Comparison of ENCODE assay signal across 8 cellular contexts in the genomic region with DNA sequence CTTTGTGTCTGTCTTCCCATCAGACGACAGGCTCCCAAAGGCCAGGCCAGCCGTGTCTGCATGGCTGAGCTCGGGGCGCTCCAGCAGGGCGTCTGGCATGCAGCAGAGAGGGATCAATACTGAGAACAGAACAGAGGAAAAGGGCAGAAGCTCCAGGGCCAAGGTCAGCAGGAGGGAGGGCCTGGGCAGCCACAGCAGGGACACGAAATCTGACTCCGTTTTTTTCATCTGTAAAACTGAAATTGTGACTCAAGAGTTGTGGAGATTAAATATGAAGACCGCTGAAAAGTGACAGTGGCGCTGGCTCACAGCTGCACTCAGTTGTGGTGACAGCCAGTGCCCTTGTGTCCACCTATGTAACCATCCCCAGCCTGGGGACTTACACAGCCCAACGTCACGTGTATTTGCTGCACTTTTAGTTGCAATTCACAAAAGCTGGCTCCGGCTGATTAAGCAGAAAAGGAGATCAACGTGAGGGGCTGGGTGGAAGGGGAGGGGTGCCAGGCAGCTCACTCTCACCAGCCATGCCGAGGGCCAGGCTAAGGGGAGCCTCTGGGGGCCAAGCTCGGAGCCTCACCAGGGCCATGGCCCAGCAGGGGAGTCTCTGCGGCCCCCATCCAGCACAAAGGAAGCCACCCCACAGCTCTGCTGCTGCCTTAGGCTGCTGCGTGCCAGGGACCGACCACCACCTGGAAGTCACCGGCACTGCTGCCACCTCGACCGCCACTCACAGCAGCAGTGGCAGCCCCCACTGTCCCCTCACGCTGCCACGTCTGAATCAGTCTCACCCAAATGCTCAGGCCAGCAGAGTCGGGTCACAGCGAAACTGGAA.
A peak's percentile ranks its signal among the peaks of the same experiment; 100 is the strongest.
DNase-seq lines count a peak whose midpoint lies in the region; ATAC-seq, FAIRE-seq and TF ChIP-seq lines count a peak whose summit lies in the region.

No MANE protein-coding gene starts in this region.

- H3K9me3 ChIP-seq in HepG2 (ENCODE audit: low read length) = no peaks in the 10 kb centered on the region

- peaks cover 7% of the 10 kb centered on the region for H3K4me1 Mint-ChIP-seq in activated CD8-positive, alpha-beta T cell treated with anti-CD3 and anti-CD28 coated beads, Interleukin-2, amount 10 ng/mL, durations not matched to agents 7 days and 5 days (ENCODE audit: low read depth)

- TF ChIP-seq POLR2A in HepG2 (IDR thresholded peaks at IDR 0.05; ENCODE audit: insufficient read depth in 1 of 2, low read depth in 2 of 2, low read length in 2 of 2) = no peak

- H2AFZ ChIP-seq in HepG2 (ENCODE audit: low read length) = no peak overlapping the region

- POLR2A ChIA-PET in activated CD8-positive, alpha-beta T cell treated with anti-CD3 and anti-CD28 coated beads, Interleukin-2, amount 10 ng/mL, durations not matched to agents 7 days and 5 days (lab: Charles Lee) = no interaction called here
- POLR2A ChIA-PET in HepG2 (lab: Yijun Ruan, JAX) = interaction anchor here (1.0 to 1.1 kb wide), 2 partner anchors 10 to 75 kb away, joined by 3 read pairs; a partner anchor contains a TSS

- H3K9me3 Mint-ChIP-seq in activated CD8-positive, alpha-beta T cell treated with anti-CD3 and anti-CD28 coated beads, Interleukin-2, amount 10 ng/mL, durations not matched to agents 7 days and 5 days (ENCODE audit: insufficient read depth) = no peaks in the 10 kb centered on the region

- H4K20me1 ChIP-seq in HepG2 (ENCODE audit: insufficient read depth, low read length) = peaks cover 13% of the 10 kb centered on the region; the same call in 1 of the 2 replicates

- peaks cover 3% of the 10 kb centered on the region for H3K36me3 Mint-ChIP-seq in activated CD8-positive, alpha-beta T cell treated with anti-CD3 and anti-CD28 coated beads, Interleukin-2, amount 10 ng/mL, durations not matched to agents 7 days and 5 days (ENCODE audit: low read depth)

- no peaks in the 10 kb centered on the region for H3K27me3 ChIP-seq in HepG2 (ENCODE audit: control insufficient read depth in 1 of 2, insufficient read depth in 2 of 2, low read length in 2 of 2)

- no peaks in the 10 kb centered on the region for H3K27me3 Mint-ChIP-seq in activated CD8-positive, alpha-beta T cell treated with anti-CD3 and anti-CD28 coated beads, Interleukin-2, amount 10 ng/mL, durations not matched to agents 7 days and 5 days (ENCODE audit: low read depth)

- intact Hi-C loops in HepG2 (cut with micrococcal nuclease; ENCODE audit: unreplicated experiment) = loop anchor here (1.0 to 10.0 kb wide), 5 partner anchors 74 to 459 kb away; a partner anchor contains a TSS

- peaks cover 9 to 43% of the 10 kb centered on the region in 2 experiments; a peak in 4 of 5 replicates for H3K36me3 ChIP-seq in HepG2 (replicated peaks in 1 of 2; ENCODE audit: control insufficient read depth in 1 of 2, insufficient read depth in 2 of 2, low read length in 2 of 2)

- H3K79me2 ChIP-seq in HepG2 (ENCODE audit: insufficient read depth, low read length) = no peaks in the 10 kb centered on the region

- H3K4me2 ChIP-seq in HepG2 (ENCODE audit: low read depth, low read length) = peak overlapping the region; percentile 54

- BruUV-seq in HepG2 (replicated peaks; lab: Mats Ljungman, UMichigan) = no TSS peak

- peak; percentile 12 for ATAC-seq in GM19025 (IDR thresholded peaks at IDR 0.05; ENCODE audit: low read depth, unreplicated experiment)
- ATAC-seq in HG03097 (IDR thresholded peaks at IDR 0.05; ENCODE audit: low FRiP score, unreplicated experiment) = peak; percentile 12
- peak; percentile 41 for ATAC-seq in activated CD8-positive, alpha-beta T cell treated with anti-CD3 and anti-CD28 coated beads, Interleukin-2, amount 10 ng/mL, durations not matched to agents 7 days and 5 days
- ATAC-seq in HepG2 = peak; percentile 93

- WGBS in HepG2 (ENCODE audit: low lambda C conversion rate) = 65% methylated on average over 23 of the region's 25 CpGs

- H3K9ac ChIP-seq in HepG2 (ENCODE audit: insufficient read depth, low read depth, low read length) = peak overlapping the region; percentile 13; the same call in 1 of the 2 replicates

- TF ChIP-seq CTCF in HepG2 (CRISPR knock-in tag; IDR thresholded peaks at IDR 0.05) = 0 out of 2 replicates have a peak, but pooled peaks have one; percentile 35

- in situ Hi-C loops in HepG2 (cut with HindIII; ENCODE audit: extremely low pct_ligation_motif_present, low pct_unique_long_range_greater_than_20kb) = no loop called here

- no peak overlapping the region for H3K27ac Mint-ChIP-seq in activated CD8-positive, alpha-beta T cell treated with anti-CD3 and anti-CD28 coated beads, Interleukin-2, amount 10 ng/mL, durations not matched to agents 7 days and 5 days

- TF ChIP-seq RAD21 in HepG2 (CRISPR knock-in tag; IDR thresholded peaks at IDR 0.05) = no peak

- CTCF ChIA-PET in activated CD8-positive, alpha-beta T cell treated with anti-CD3 and anti-CD28 coated beads, Interleukin-2, amount 10 ng/mL, durations not matched to agents 7 days and 5 days (lab: Charles Lee) = interaction anchor here (0.9 to 1.1 kb wide), 3 partner anchors 16 to 100 kb away, joined by 3 read pairs; no protein-coding TSS in a partner anchor
- CTCF ChIA-PET in HepG2 (lab: Yijun Ruan, JAX; ENCODE audit: low intra/inter-chr PET ratio, low total read pairs) = no interaction called here

- peak overlapping the region; percentile 46 for H3K27ac ChIP-seq in HepG2 (ENCODE audit: extremely low read length, insufficient read depth, low read length)

- peak overlapping the region in 1 of 3 experiments; percentile 12; a peak in 2 of 6 replicates for H3K4me3 ChIP-seq in HepG2 (replicated peaks in 1 of 3; ENCODE audit: insufficient read depth in 1 of 3, low read depth in 2 of 3, low read length in 3 of 3)

- TF ChIP-seq EP300 in HepG2 (IDR thresholded peaks at IDR 0.05; ENCODE audit: low read depth in 2 of 2, low read length in 2 of 2) (no peak), HepG2 (CRISPR knock-in tag; IDR thresholded peaks at IDR 0.05; ENCODE audit: borderline replicate concordance) (no peak)

- no peak for DNase-seq in activated CD8-positive, alpha-beta T cell treated with anti-CD3 and anti-CD28 coated beads, Interleukin-2, amount 10 ng/mL, durations not matched to agents 7 days and 5 days
- DNase-seq in HepG2 (ENCODE audit: low spot score) = peak; percentile 46
- DNase-seq in stimulated activated CD4-positive, alpha-beta T cell treated with anti-CD3 and anti-CD28 coated beads, Interleukin-12 subunit alpha, Interleukin-12 subunit beta, amount 100 ng/mL, for 4 hours = no peak
- DNase-seq in T1000 (lab: John Stamatoyannopoulos, UW) = no peak
- DNase-seq in stimulated activated naive CD4-positive, alpha-beta T cell treated with Interleukin-2 at 50 U/mL for 16 hours (lab: John Stamatoyannopoulos, UW) = no peak
- no peak for DNase-seq in inferior parietal cortex (ENCODE audit: extremely low spot score)

- H3K4me3 Mint-ChIP-seq in activated CD8-positive, alpha-beta T cell treated with anti-CD3 and anti-CD28 coated beads, Interleukin-2, amount 10 ng/mL, durations not matched to agents 7 days and 5 days = no peak overlapping the region

- H3K4me1 ChIP-seq in HepG2 (ENCODE audit: insufficient read depth, low read length) = peaks cover 18% of the 10 kb centered on the region

- FAIRE-seq in HepG2 (lab: Jason Lieb, UNC) = no peak

TF ChIP-seq in HepG2, 621 proteins besides CTCF, POLR2A, EP300 and RAD21 (continues in another document):
- TF ChIP-seq KLF16 (CRISPR knock-in tag; IDR thresholded peaks at IDR 0.05) (peak in 1 of 2 experiments; percentile 3; a peak in 1 of 4 replicates), MIER3 (CRISPR knock-in tag; IDR thresholded peaks at IDR 0.05; ENCODE audit: borderline replicate concordance) (no peak), MZF1 (CRISPR knock-in tag; IDR thresholded peaks at IDR 0.05; ENCODE audit: borderline replicate concordance) (no peak), ZNF225 (CRISPR knock-in tag; IDR thresholded peaks at IDR 0.05) (peak; percentile 70; the same call in 1 of the 2 replicates), MBNL3 (CRISPR knock-in tag; conservative IDR thresholded peaks at IDR 0.05) (no peak), ZBTB42 (CRISPR knock-in tag; IDR thresholded peaks at IDR 0.05) (0 out of 2 replicates have a peak, but pooled peaks have one; percentile 76), ZNF205 (CRISPR knock-in tag; IDR thresholded peaks at IDR 0.05) (no peak), MXD4 (CRISPR knock-in tag; IDR thresholded peaks at IDR 0.05) (0 out of 2 replicates have a peak, but pooled peaks have one; percentile 10), HOXA3 (CRISPR knock-in tag; IDR thresholded peaks at IDR 0.05) (peak; percentile 76; the same call in 1 of the 2 replicates), RFX5 (IDR thresholded peaks at IDR 0.05; ENCODE audit: low read depth, low read length) (no peak), ZC3H13 (CRISPR knock-in tag; IDR thresholded peaks at IDR 0.05) (0 out of 2 replicates have a peak, but pooled peaks have one; percentile 68)
- TF ChIP-seq, protein P1, sequence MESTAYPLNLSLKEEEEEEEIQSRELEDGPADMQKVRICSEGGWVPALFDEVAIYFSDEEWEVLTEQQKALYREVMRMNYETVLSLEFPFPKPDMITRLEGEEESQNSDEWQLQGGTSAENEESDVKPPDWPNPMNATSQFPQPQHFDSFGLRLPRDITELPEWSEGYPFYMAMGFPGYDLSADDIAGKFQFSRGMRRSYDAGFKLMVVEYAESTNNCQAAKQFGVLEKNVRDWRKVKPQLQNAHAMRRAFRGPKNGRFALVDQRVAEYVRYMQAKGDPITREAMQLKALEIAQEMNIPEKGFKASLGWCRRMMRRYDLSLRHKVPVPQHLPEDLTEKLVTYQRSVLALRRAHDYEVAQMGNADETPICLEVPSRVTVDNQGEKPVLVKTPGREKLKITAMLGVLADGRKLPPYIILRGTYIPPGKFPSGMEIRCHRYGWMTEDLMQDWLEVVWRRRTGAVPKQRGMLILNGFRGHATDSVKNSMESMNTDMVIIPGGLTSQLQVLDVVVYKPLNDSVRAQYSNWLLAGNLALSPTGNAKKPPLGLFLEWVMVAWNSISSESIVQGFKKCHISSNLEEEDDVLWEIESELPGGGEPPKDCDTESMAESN (CRISPR knock-in tag; conservative IDR thresholded peaks at IDR 0.05) = peak; percentile 61
- TF ChIP-seq, protein P2, sequence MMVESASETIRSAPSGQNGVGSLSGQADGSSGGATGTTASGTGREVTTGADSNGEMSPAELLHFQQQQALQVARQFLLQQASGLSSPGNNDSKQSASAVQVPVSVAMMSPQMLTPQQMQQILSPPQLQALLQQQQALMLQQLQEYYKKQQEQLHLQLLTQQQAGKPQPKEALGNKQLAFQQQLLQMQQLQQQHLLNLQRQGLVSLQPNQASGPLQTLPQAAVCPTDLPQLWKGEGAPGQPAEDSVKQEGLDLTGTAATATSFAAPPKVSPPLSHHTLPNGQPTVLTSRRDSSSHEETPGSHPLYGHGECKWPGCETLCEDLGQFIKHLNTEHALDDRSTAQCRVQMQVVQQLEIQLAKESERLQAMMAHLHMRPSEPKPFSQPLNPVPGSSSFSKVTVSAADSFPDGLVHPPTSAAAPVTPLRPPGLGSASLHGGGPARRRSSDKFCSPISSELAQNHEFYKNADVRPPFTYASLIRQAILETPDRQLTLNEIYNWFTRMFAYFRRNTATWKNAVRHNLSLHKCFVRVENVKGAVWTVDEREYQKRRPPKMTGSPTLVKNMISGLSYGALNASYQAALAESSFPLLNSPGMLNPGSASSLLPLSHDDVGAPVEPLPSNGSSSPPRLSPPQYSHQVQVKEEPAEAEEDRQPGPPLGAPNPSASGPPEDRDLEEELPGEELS (CRISPR knock-in tag; IDR thresholded peaks at IDR 0.05) = no peak

Comparison
In these comparisons a context has a peak if more than half of its experiments do, and no peak if none do; other contexts are left out.
1. ATAC-seq: peak in every context shown above with its lines; median percentile 93 in HepG2; 41 in activated CD8-positive, alpha-beta T cell treated with anti-CD3 and anti-CD28 coated beads, Interleukin-2, amount 10 ng/mL, durations not matched to agents 7 days and 5 days; 12 in GM19025; 12 in HG03097.